Comparison of ENCODE assay signal across 8 cellular contexts in the genomic region with DNA sequence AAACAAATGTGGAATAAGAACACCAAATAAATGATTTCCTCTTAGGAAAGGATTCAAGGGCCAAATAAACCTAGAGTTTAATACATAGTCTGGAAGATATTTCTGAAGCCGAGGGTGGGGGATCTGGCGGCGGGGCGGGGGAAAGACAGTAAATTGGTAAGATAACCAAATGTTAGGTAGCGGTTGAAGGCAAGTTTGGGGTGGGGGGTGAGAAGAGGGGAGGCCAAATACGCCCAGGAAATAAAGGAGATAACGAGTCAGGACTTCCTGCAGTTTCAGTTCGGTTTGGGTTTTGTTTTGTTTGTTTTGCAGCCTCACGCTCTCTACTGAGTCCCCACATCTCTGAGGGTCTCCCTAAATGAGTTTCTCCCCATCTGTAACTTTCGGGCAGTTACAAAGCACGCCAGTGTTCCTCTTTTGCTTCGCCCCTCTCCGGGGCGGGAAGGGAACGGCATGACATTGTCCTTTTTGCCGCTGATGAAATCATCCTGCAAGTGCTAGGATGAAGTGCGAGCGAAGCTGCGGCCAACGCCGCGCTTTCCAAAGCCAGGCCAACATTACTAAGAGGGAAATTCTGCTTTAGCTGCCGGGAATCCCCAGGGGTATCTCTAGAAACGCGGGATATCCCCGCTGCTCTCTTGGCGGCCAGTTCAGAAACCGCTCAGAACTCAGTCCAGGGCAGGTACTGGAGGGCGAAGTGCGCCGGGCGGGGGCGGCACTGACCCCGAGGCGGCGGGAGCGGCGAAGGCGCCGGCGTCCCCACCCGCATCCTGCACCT. TPM values are rescaled to one million over a fixed set of nuclear protein-coding genes. Genes with fewer than 3 reads are reported as not detected.
DNase-seq lines count a peak whose midpoint lies in the region; ATAC-seq and TF ChIP-seq lines count a peak whose summit lies in the region.

No MANE protein-coding gene starts in this region.

- peak overlapping the region; percentile 92 for H3K4me2 ChIP-seq in trophoblast cell (ENCODE audit: low read length)

- no peaks in the 10 kb centered on the region for H3K27me3 ChIP-seq in RWPE2 (ENCODE audit: insufficient read depth, poor library complexity, severe bottlenecking)
- peaks cover 14% of the 10 kb centered on the region for H3K27me3 ChIP-seq in trophoblast cell (ENCODE audit: insufficient read depth, low read length)
- H3K27me3 ChIP-seq in upper lobe of left lung, result no peaks in the 10 kb centered on the region

- H3K79me1 ChIP-seq in trophoblast cell (ENCODE audit: low read length), result peaks cover 9% of the 10 kb centered on the region

- no peak overlapping the region for H3K27ac ChIP-seq in RWPE2 (ENCODE audit: poor library complexity, severe bottlenecking)
- no peak overlapping the region for H3K27ac ChIP-seq in trophoblast cell (ENCODE audit: low read depth, low read length)
- H3K27ac ChIP-seq in upper lobe of left lung, result peak overlapping the region; percentile 77 to 91 (median 86)

- H4K12ac ChIP-seq in trophoblast cell (ENCODE audit: low read depth, low read length), result peak overlapping the region; percentile 27

- no peak overlapping the region for H2AK5ac ChIP-seq in trophoblast cell (ENCODE audit: low read length)

- H3K9ac ChIP-seq in trophoblast cell (ENCODE audit: low read length), result peak overlapping the region; percentile 35

- peak overlapping the region; percentile 91 for H3K4me3 Mint-ChIP-seq in glutamatergic neuron (ENCODE audit: unreplicated experiment)

- H3K4me1 Mint-ChIP-seq in glutamatergic neuron (ENCODE audit: low read depth, unreplicated experiment), result peaks cover 2% of the 10 kb centered on the region

- ATAC-seq in GM19467 (IDR thresholded peaks at IDR 0.05; ENCODE audit: unreplicated experiment) (peak; percentile 49), RWPE2 (ENCODE audit: low read depth) (peak; percentile 56), upper lobe of left lung (ENCODE audit: low FRiP score in 2 of 2) (peak; percentile 63 to 88)

- peak overlapping the region; percentile 91 for H3K18ac ChIP-seq in trophoblast cell (ENCODE audit: low read length)

- H3K4me3 ChIP-seq in RWPE2 (ENCODE audit: severe bottlenecking) (peak overlapping the region; percentile 51), trophoblast cell (ENCODE audit: low read depth, low read length) (peak overlapping the region; percentile 62), upper lobe of left lung (peak overlapping the region; percentile 53 to 80 (median 62))

- peak; percentile 54 for DNase-seq in Caki2 (ENCODE audit: low read depth)
- peak; percentile 53 for DNase-seq in HK-2 (ENCODE audit: unreplicated experiment)
- no peak for DNase-seq in RWPE2 (ENCODE audit: low spot score)
- DNase-seq in activated gamma-delta T cell treated with anti-CD3 and anti-CD28 coated beads, Interleukin-2, amount 50 U/mL, for 16 hours (ENCODE audit: low read depth), result peak; percentile 49
- DNase-seq in glutamatergic neuron, result peak; percentile 43
- peak; percentile 65 to 76 for DNase-seq in trophoblast cell
- peak in 1 of 2 donors; percentile 75 for DNase-seq in upper lobe of left lung

- H3K4ac ChIP-seq in trophoblast cell (ENCODE audit: low read depth, low read length), result peak overlapping the region; percentile 35

- peak overlapping the region; percentile 66 for H3K23ac ChIP-seq in trophoblast cell (ENCODE audit: low read length)

- H3K79me2 ChIP-seq in trophoblast cell (ENCODE audit: control insufficient read depth, insufficient read depth, low read length, poor library complexity), result peaks cover 5% of the 10 kb centered on the region

- peaks cover 11% of the 10 kb centered on the region for H3K27me3 Mint-ChIP-seq in glutamatergic neuron (ENCODE audit: unreplicated experiment)

- H3K9me3 ChIP-seq in RWPE2 (ENCODE audit: severe bottlenecking), result no peaks in the 10 kb centered on the region
- no peaks in the 10 kb centered on the region for H3K9me3 ChIP-seq in trophoblast cell (ENCODE audit: insufficient read depth, low read depth, low read length)
- H3K9me3 ChIP-seq in upper lobe of left lung, result no peaks in the 10 kb centered on the region

- peak overlapping the region; percentile 78 for H2BK12ac ChIP-seq in trophoblast cell (ENCODE audit: low read length)

- in situ Hi-C loops in Caki2 (cut with HindIII; ENCODE audit: low pct_unique_long_range_greater_than_20kb, low sequenced_read_pairs), result no loop called here

- peak overlapping the region; percentile 36 for H3K27ac Mint-ChIP-seq in glutamatergic neuron (ENCODE audit: unreplicated experiment)

- TF ChIP-seq CTCF in RWPE2 (IDR thresholded peaks at IDR 0.05; ENCODE audit: poor library complexity, severe bottlenecking), result no peak
- TF ChIP-seq CTCF in glutamatergic neuron (IDR thresholded peaks at IDR 0.05; ENCODE audit: partially characterized antibody, unreplicated experiment), result no peak
- peak in 1 of 6 experiments; percentile 1 for TF ChIP-seq CTCF in upper lobe of left lung (IDR thresholded peaks at IDR 0.05)

- H3K4me1 ChIP-seq in RWPE2 (ENCODE audit: insufficient read depth, poor library complexity, severe bottlenecking), result peaks cover 11% of the 10 kb centered on the region
- peaks cover 0 to 13% of the 10 kb centered on the region in 2 experiments for H3K4me1 ChIP-seq in trophoblast cell (ENCODE audit: control insufficient read depth in 1 of 2, insufficient read depth in 2 of 2, low read length in 2 of 2)
- H3K4me1 ChIP-seq in upper lobe of left lung, result peaks cover 0 to 20% (median 18%) of the 10 kb centered on the region in 4 donors

- peak in 1 of 4 donors; percentile 10 for TF ChIP-seq POLR2A in upper lobe of left lung (IDR thresholded peaks at IDR 0.05)

- H2AFZ ChIP-seq in trophoblast cell (ENCODE audit: insufficient read depth, low read length, poor library complexity), result peak overlapping the region; percentile 98

- no peaks in the 10 kb centered on the region for H3K36me3 Mint-ChIP-seq in glutamatergic neuron (ENCODE audit: unreplicated experiment)

- H3K14ac ChIP-seq in trophoblast cell (ENCODE audit: low read length), result peak overlapping the region; percentile 63

- no CpG with 5 or more reads among the region's 42 CpGs for WGBS in trophoblast cell (ENCODE audit: extremely low coverage, insufficient coverage, insufficient read length)
- 2 to 4% methylated on average over 25 to 42 of the region's 42 CpGs for WGBS in upper lobe of left lung, 2 donors

- no peaks in the 10 kb centered on the region for H3K36me3 ChIP-seq in RWPE2 (ENCODE audit: low read depth)
- no peaks in the 10 kb centered on the region for H3K36me3 ChIP-seq in trophoblast cell (ENCODE audit: control insufficient read depth in 1 of 2, insufficient read depth in 2 of 2, low read length in 2 of 2)
- no peaks in the 10 kb centered on the region for H3K36me3 ChIP-seq in upper lobe of left lung

- no peak for TF ChIP-seq EP300 in upper lobe of left lung (IDR thresholded peaks at IDR 0.05)

- peak overlapping the region; percentile 54 for H2BK120ac ChIP-seq in trophoblast cell (ENCODE audit: insufficient read depth, low read length, poor library complexity)

- H2BK5ac ChIP-seq in trophoblast cell (ENCODE audit: low read depth, low read length, poor library complexity), result peak overlapping the region; percentile 30

- peak overlapping the region; percentile 54 for H4K91ac ChIP-seq in trophoblast cell (ENCODE audit: low read depth, low read length)

- H3K9me3 Mint-ChIP-seq in glutamatergic neuron (ENCODE audit: unreplicated experiment), result peaks cover 3% of the 10 kb centered on the region

- peak overlapping the region; percentile 45 for H4K8ac ChIP-seq in trophoblast cell (ENCODE audit: low read depth, low read length)

RNA-seq across cellular contexts. Expression of gene NIBAN1, which starts 0.8 kb away (rescaled TPM):
- 26.5 and 36.6 TPM in 2 replicates for total RNA-seq in Caki2 (2014; rRNA removed; shearing (Covaris generic); ENCODE audit: low replicate concordance)
- total RNA-seq in glutamatergic neuron (ENCODE audit: unreplicated experiment), result 2.4 TPM
- polyA plus RNA-seq in trophoblast cell (2013), result 6.7 and 7.0 TPM in 2 replicates
- 10 to 100 TPM; 23.0 to 46.3 (median 39.2) TPM for total RNA-seq in upper lobe of left lung

Comparison
In these comparisons a context has a peak if more than half of its experiments do, and no peak if none do; other contexts are left out.
1. H3K27ac ChIP-seq: peak in upper lobe of left lung (4 of 4); none in RWPE2 (single experiment) and trophoblast cell (single experiment).
2. Peak in every context shown above with its lines, with median percentiles within 50 percentile points of each other: ATAC-seq and H3K4me3 ChIP-seq.